Comparison of ENCODE assay signal across 23 cellular contexts in genomic region chr2:147662221-147662620, GRCh38.
"Had no signal": no experiment of that assay in that cellular context is flagged by ENCODE, and none has a peak within 500 bp of the region (broad histone marks: within the 10 kb centered on the region; RNA-seq: fewer than 3 reads in every experiment).

No MANE protein-coding gene starts in this region.

- DNase-seq: activated CD4-positive, alpha-beta T cell treated with anti-CD3 and anti-CD28 coated beads for 36 hours; activated CD4-positive, CD25-positive, alpha-beta regulatory T cell; activated CD8-positive, alpha-beta memory T cell treated with anti-CD3 and anti-CD28 coated beads for 24 hours; anterior cingulate cortex; dermis blood vessel endothelial cell; effector CD4-positive, alpha-beta T cell; left lung; lower lobe of right lung; mesenchymal stem cell; nucleus accumbens; psoas muscle; stimulated activated CD4-positive, alpha-beta T cell treated with anti-CD3 and anti-CD28 coated beads, Interleukin-1b, Interleukin-23, amount 100 ng/mL, for 48 hours; stimulated activated CD4-positive, alpha-beta T cell treated with anti-CD3 and anti-CD28 coated beads, Interleukin-4, amount 100 ng/mL, for 4 hours; stimulated activated CD8-positive, alpha-beta memory T cell treated with anti-CD3 and anti-CD28 coated beads, Interleukin-4, amount 100 ng/mL, for 48 hours; stomach; thyroid gland; upper lobe of left lung had no signal

- ATAC-seq: activated CD4-positive, alpha-beta T cell treated with anti-CD3 and anti-CD28 coated beads for 36 hours; left lung; lower lobe of right lung; psoas muscle; stimulated activated memory B cell treated with anti-CD40 and anti-IgM and Interleukin-4, amounts not matched to agents 10 μg/mL and 1 μg/mL and 100 μg/mL, for 72 hours had no signal

- H3K27ac Mint-ChIP-seq: stimulated activated memory B cell treated with anti-CD40 and anti-IgM and Interleukin-4, amounts not matched to agents 10 μg/mL and 1 μg/mL and 100 μg/mL, for 72 hours had no signal

- H3K36me3 Mint-ChIP-seq: stimulated activated memory B cell treated with anti-CD40 and anti-IgM and Interleukin-4, amounts not matched to agents 10 μg/mL and 1 μg/mL and 100 μg/mL, for 72 hours had no signal

- H3K9me3 Mint-ChIP-seq: central memory CD8-positive, alpha-beta T cell; stimulated activated memory B cell treated with anti-CD40 and anti-IgM and Interleukin-4, amounts not matched to agents 10 μg/mL and 1 μg/mL and 100 μg/mL, for 72 hours had no signal

- H3K4me3 ChIP-seq: left lung, lower lobe of right lung, psoas muscle, SK-N-MC, smooth muscle cell, stomach, thyroid gland, upper lobe of left lung, vagina had no signal

- H3K36me3 ChIP-seq: left lung, lower lobe of right lung, stomach, thyroid gland, upper lobe of left lung, vagina had no signal

- H3K4me3 Mint-ChIP-seq: stimulated activated memory B cell treated with anti-CD40 and anti-IgM and Interleukin-4, amounts not matched to agents 10 μg/mL and 1 μg/mL and 100 μg/mL, for 72 hours had no signal

- H3K27me3 Mint-ChIP-seq: activated CD4-positive, alpha-beta T cell treated with anti-CD3 and anti-CD28 coated beads for 36 hours; central memory CD8-positive, alpha-beta T cell; stimulated activated memory B cell treated with anti-CD40 and anti-IgM and Interleukin-4, amounts not matched to agents 10 μg/mL and 1 μg/mL and 100 μg/mL, for 72 hours had no signal

- H3K27me3 ChIP-seq: left lung, stomach, thyroid gland, upper lobe of left lung, vagina had no signal

- H3K4me1 ChIP-seq: lower lobe of right lung, parathyroid adenoma, psoas muscle, stomach, thyroid gland, upper lobe of left lung, vagina had no signal

- H3K9me3 ChIP-seq: left lung, lower lobe of right lung, psoas muscle, stomach, thyroid gland, upper lobe of left lung, vagina had no signal

- H3K27ac ChIP-seq: left lung, lower lobe of right lung, parathyroid adenoma, psoas muscle, SK-N-MC, stomach, thyroid gland, upper lobe of left lung, vagina had no signal
